15 cellular contexts compared by ENCODE assay signal in genomic region chr11:31802990-31803812, GRCh38. TPM values are rescaled to one million over a fixed set of nuclear protein-coding genes. Genes with fewer than 3 reads are reported as not detected.
DNase-seq lines count a peak whose midpoint lies in the region; ATAC-seq and TF ChIP-seq lines count a peak whose summit lies in the region.
"Had no signal": no experiment of that assay in that cellular context is flagged by ENCODE, and none has a peak within 500 bp of the region (broad histone marks: within the 10 kb centered on the region; RNA-seq: fewer than 3 reads in every experiment).

No MANE protein-coding gene starts in this region.

- H3K27me3 Mint-ChIP-seq in CD4-positive, alpha-beta T cell = peaks cover 94% of the 10 kb centered on the region
- H3K27me3 Mint-ChIP-seq in activated naive CD8-positive, alpha-beta T cell treated with anti-CD3 and anti-CD28 coated beads, Interleukin-2, amount 50 U/mL, for 24 hours = peaks cover 89% of the 10 kb centered on the region
- H3K27me3 Mint-ChIP-seq in memory B cell (peaks cover 55% of the 10 kb centered on the region), CD14-positive monocyte (ENCODE audit: low read depth in 3 of 3) (peaks cover 96 to 99% (median 98%) of the 10 kb centered on the region in 3 donors)

- H3K27me3 ChIP-seq in CD4-positive, alpha-beta T cell (ENCODE audit: control insufficient read depth, insufficient read depth, low read length) = peaks cover 99% of the 10 kb centered on the region

- no peak for DNase-seq in CD4-positive, alpha-beta T cell
- DNase-seq in GM13977 (ENCODE audit: low spot score) (peak; percentile 48), memory B cell (ENCODE audit: low spot score in 2 of 2) (peak in 1 of 2 donors; percentile 12), KG1 (lab: John Stamatoyannopoulos, UW) (no peak), CD14-positive monocyte (ENCODE audit: low spot score) (no peak), foreskin fibroblast (no peak), NCI-H2029 treated with DMSO at 0.1 percent for 48 hours (lab: John Stamatoyannopoulos, UW) (no peak)
- no peak for DNase-seq in activated naive CD8-positive, alpha-beta T cell treated with anti-CD3 and anti-CD28 coated beads, Interleukin-2, amount 50 U/mL, for 24 hours
- DNase-seq: NCI-H187 treated with DMSO at 0.1 percent for 48 hours; stimulated activated CD4-positive, alpha-beta T cell treated with anti-CD3 and anti-CD28 coated beads, Interleukin-1b, Interleukin-23, amount 100 ng/mL, for 48 hours; stimulated activated naive CD4-positive, alpha-beta T cell had no signal

- peaks cover 23% of the 10 kb centered on the region for H3K9me3 ChIP-seq in CD4-positive, alpha-beta T cell (ENCODE audit: control insufficient read depth, low read length)
- H3K9me3 ChIP-seq: left lung, pancreas had no signal

- intact Hi-C loops in CD4-positive, alpha-beta T cell (cut with DNase I, micrococcal nuclease) = no loop called here
- intact Hi-C loops in CD14-positive monocyte (cut with micrococcal nuclease) = no loop called here

- CTCF ChIA-PET in CD4-positive, alpha-beta T cell (lab: Charles Lee) = no interaction called here

- H3K4me3 ChIP-seq in foreskin fibroblast (ENCODE audit: low read depth in 1 of 2, low read length in 2 of 2) = no peak overlapping the region
- H3K4me3 ChIP-seq: left lung, pancreas had no signal

- ATAC-seq in CD4-positive, alpha-beta T cell (ENCODE audit: poor library complexity) = no peak
- ATAC-seq in activated naive CD8-positive, alpha-beta T cell treated with anti-CD3 and anti-CD28 coated beads, Interleukin-2, amount 50 U/mL, for 24 hours = no peak
- ATAC-seq in memory B cell (ENCODE audit: low read depth) = no peak
- ATAC-seq: left lung had no signal

- TF ChIP-seq CTCF in CD4-positive, alpha-beta T cell (IDR thresholded peaks at IDR 0.05) = no peak
- no peak for TF ChIP-seq CTCF in GM13977 (IDR thresholded peaks at IDR 0.05; ENCODE audit: extremely low read depth, insufficient read depth, missing control alignments)
- TF ChIP-seq CTCF in CD14-positive monocyte (IDR thresholded peaks at IDR 0.05) = no peak
- no peak for TF ChIP-seq CTCF in foreskin fibroblast (IDR thresholded peaks at IDR 0.05; ENCODE audit: low read depth, low read length)

- POLR2A ChIA-PET in CD4-positive, alpha-beta T cell (lab: Charles Lee) = no interaction called here

- no peak overlapping the region for H3K27ac ChIP-seq in CD4-positive, alpha-beta T cell (ENCODE audit: low read depth, low read length)
- H3K27ac ChIP-seq: left lung had no signal

- in situ Hi-C loops in GM13977 (cut with MboI; ENCODE audit: low pct_unique_long_range_greater_than_20kb, low sequenced_read_pairs, unreplicated experiment) = loop anchor here (25.0 kb wide), 1 partner anchor 634 kb away; the partner anchor contains the start of gene WT1

- peak overlapping the region; percentile 36 for H3K4me3 Mint-ChIP-seq in CD4-positive, alpha-beta T cell
- H3K4me3 Mint-ChIP-seq in activated naive CD8-positive, alpha-beta T cell treated with anti-CD3 and anti-CD28 coated beads, Interleukin-2, amount 50 U/mL, for 24 hours = peak overlapping the region; percentile 55
- peak overlapping the region; percentile 22 for H3K4me3 Mint-ChIP-seq in memory B cell
- H3K4me3 Mint-ChIP-seq in CD14-positive monocyte = peak overlapping the region in 1 of 2 donors; percentile 91

- peaks cover 4% of the 10 kb centered on the region for H3K9me3 Mint-ChIP-seq in CD4-positive, alpha-beta T cell
- peaks cover 9% of the 10 kb centered on the region for H3K9me3 Mint-ChIP-seq in activated naive CD8-positive, alpha-beta T cell treated with anti-CD3 and anti-CD28 coated beads, Interleukin-2, amount 50 U/mL, for 24 hours
- H3K9me3 Mint-ChIP-seq in memory B cell (peaks cover 13% of the 10 kb centered on the region), CD14-positive monocyte (peaks cover 13 to 64% (median 48%) of the 10 kb centered on the region in 7 donors)
- H3K9me3 Mint-ChIP-seq: central memory CD8-positive, alpha-beta T cell had no signal

- peaks cover 4% of the 10 kb centered on the region for H3K36me3 Mint-ChIP-seq in CD4-positive, alpha-beta T cell (ENCODE audit: low read depth)
- peaks cover 5% of the 10 kb centered on the region for H3K36me3 Mint-ChIP-seq in activated naive CD8-positive, alpha-beta T cell treated with anti-CD3 and anti-CD28 coated beads, Interleukin-2, amount 50 U/mL, for 24 hours (ENCODE audit: low read depth)
- peaks cover 15% of the 10 kb centered on the region for H3K36me3 Mint-ChIP-seq in memory B cell
- H3K36me3 Mint-ChIP-seq in CD14-positive monocyte = peaks cover 20 to 39% of the 10 kb centered on the region in 2 donors

- peaks cover 55% of the 10 kb centered on the region for H3K4me1 Mint-ChIP-seq in CD4-positive, alpha-beta T cell (ENCODE audit: low read depth)
- peaks cover 31% of the 10 kb centered on the region for H3K4me1 Mint-ChIP-seq in activated naive CD8-positive, alpha-beta T cell treated with anti-CD3 and anti-CD28 coated beads, Interleukin-2, amount 50 U/mL, for 24 hours
- H3K4me1 Mint-ChIP-seq in memory B cell = peaks cover 19% of the 10 kb centered on the region
- H3K4me1 Mint-ChIP-seq in CD14-positive monocyte = peaks cover 36% of the 10 kb centered on the region

- no peak overlapping the region for H3K27ac Mint-ChIP-seq in CD4-positive, alpha-beta T cell
- H3K27ac Mint-ChIP-seq in activated naive CD8-positive, alpha-beta T cell treated with anti-CD3 and anti-CD28 coated beads, Interleukin-2, amount 50 U/mL, for 24 hours = no peak overlapping the region
- H3K27ac Mint-ChIP-seq in memory B cell = no peak overlapping the region
- no peak overlapping the region for H3K27ac Mint-ChIP-seq in CD14-positive monocyte

RNA-seq across cellular contexts. Expression of gene PAX6, which starts 7.9 kb away (rescaled TPM):
- total RNA-seq in CD4-positive, alpha-beta T cell = not detected
- not detected for polyA plus RNA-seq in CD14-positive monocyte
- total RNA-seq: left lung; T-helper 1 cell treated with Interleukin-12 subunit alpha and Interleukin-12 subunit beta and Interleukin-4 antibody, amounts not matched to agents 30 ng/mL and 1 ng/mL, for 36 hours had no signal
